In genomic region chr11:95068549-95068948, GRCh38 we compare ENCODE assay signal across 8 cellular contexts. TPM values are rescaled to one million over a fixed set of nuclear protein-coding genes. Genes with fewer than 3 reads are reported as not detected.
DNase-seq lines count a peak whose midpoint lies in the region; ATAC-seq, FAIRE-seq and TF ChIP-seq lines count a peak whose summit lies in the region.

No MANE protein-coding gene starts in this region.

- TF ChIP-seq CTCF in ovary (IDR thresholded peaks at IDR 0.05) (no peak), upper lobe of right lung (IDR thresholded peaks at IDR 0.05) (no peak)

- no peak for TF ChIP-seq EP300 in ovary (IDR thresholded peaks at IDR 0.05)

- H3K9me3 ChIP-seq in ovary: no peaks in the 10 kb centered on the region
- H3K9me3 ChIP-seq in upper lobe of right lung: no peaks in the 10 kb centered on the region

- peak; percentile 72 for DNase-seq in GM03348 (ENCODE audit: low spot score)
- DNase-seq in H54 (ENCODE audit: insufficient read length, low spot score): no peak
- DNase-seq in LoVo (ENCODE audit: low spot score): peak; percentile 90
- DNase-seq in SHP77 treated with DMSO at 0.1 percent for 48 hours (lab: John Stamatoyannopoulos, UW): peak; percentile 85
- peak; percentile 85 for DNase-seq in activated naive CD4-positive, alpha-beta T cell treated with anti-CD3 and anti-CD28 coated beads, Interleukin-2, amount 10 ng/mL, durations not matched to agents 7 days and 5 days
- peak; percentile 85 for DNase-seq in glomerular endothelial cell (ENCODE audit: extremely low read depth, low read depth, low spot score)
- peak; percentile 75 to 86 (median 77) for DNase-seq in ovary
- DNase-seq in upper lobe of right lung: peak; percentile 76

- peak overlapping the region; percentile 97 for H3K27ac Mint-ChIP-seq in activated naive CD4-positive, alpha-beta T cell treated with anti-CD3 and anti-CD28 coated beads, Interleukin-2, amount 10 ng/mL, durations not matched to agents 7 days and 5 days

- H3K27ac ChIP-seq in ovary (peak overlapping the region in 1 of 2 donors; percentile 99), upper lobe of right lung (peak overlapping the region; percentile 96)

- no peaks in the 10 kb centered on the region for H3K9me3 Mint-ChIP-seq in activated naive CD4-positive, alpha-beta T cell treated with anti-CD3 and anti-CD28 coated beads, Interleukin-2, amount 10 ng/mL, durations not matched to agents 7 days and 5 days

- H3K36me3 ChIP-seq in ovary (no peaks in the 10 kb centered on the region), upper lobe of right lung (no peaks in the 10 kb centered on the region)

- H3K4me1 Mint-ChIP-seq in activated naive CD4-positive, alpha-beta T cell treated with anti-CD3 and anti-CD28 coated beads, Interleukin-2, amount 10 ng/mL, durations not matched to agents 7 days and 5 days: peaks cover 24% of the 10 kb centered on the region

- intact Hi-C loops in ovary (cut with DNase I): loop anchor here (2.0 to 10.0 kb wide), 4 partner anchors 76 to 639 kb away; no protein-coding TSS in a partner anchor
- intact Hi-C loops in upper lobe of right lung (cut with DNase I): no loop called here

- H3K4me3 ChIP-seq in ovary (peak overlapping the region; percentile 71), upper lobe of right lung (peak overlapping the region; percentile 80)

- peaks cover 3% of the 10 kb centered on the region for H3K4me1 ChIP-seq in ovary (ENCODE audit: insufficient read depth)
- H3K4me1 ChIP-seq in upper lobe of right lung: peaks cover 22% of the 10 kb centered on the region

- no peaks in the 10 kb centered on the region for H3K27me3 Mint-ChIP-seq in activated naive CD4-positive, alpha-beta T cell treated with anti-CD3 and anti-CD28 coated beads, Interleukin-2, amount 10 ng/mL, durations not matched to agents 7 days and 5 days

- peak; percentile 80 for FAIRE-seq in H54 (lab: Jason Lieb, UNC)

- CTCF ChIA-PET in activated naive CD4-positive, alpha-beta T cell treated with anti-CD3 and anti-CD28 coated beads, Interleukin-2, amount 10 ng/mL, durations not matched to agents 7 days and 5 days (lab: Charles Lee): interaction anchor here (0.9 to 10.1 kb wide), 10 partner anchors 10 to 637 kb away, joined by 3 to 143 read pairs (median 6); partner anchors contain the start of gene ENDOD1

- ATAC-seq in upper lobe of right lung: peak; percentile 85

- H3K36me3 Mint-ChIP-seq in activated naive CD4-positive, alpha-beta T cell treated with anti-CD3 and anti-CD28 coated beads, Interleukin-2, amount 10 ng/mL, durations not matched to agents 7 days and 5 days: peaks cover 19% of the 10 kb centered on the region

- H3K4me3 Mint-ChIP-seq in activated naive CD4-positive, alpha-beta T cell treated with anti-CD3 and anti-CD28 coated beads, Interleukin-2, amount 10 ng/mL, durations not matched to agents 7 days and 5 days: peak overlapping the region; percentile 89

- no peak for TF ChIP-seq POLR2A in H54 (IDR thresholded peaks at IDR 0.05; ENCODE audit: low read depth, low read length)
- peak; percentile 75 for TF ChIP-seq POLR2A in ovary (IDR thresholded peaks at IDR 0.05)

- H3K27me3 ChIP-seq in ovary (no peaks in the 10 kb centered on the region), upper lobe of right lung (no peaks in the 10 kb centered on the region)

- 1 to 2% (median 2%) methylated on average over 5 of the region's 5 CpGs for WGBS in ovary, 3 donors

RNA-seq across cellular contexts. Expression of gene SRSF8, which starts 1.8 kb away (rescaled TPM):
- 25.4 and 30.2 TPM in 2 replicates for total RNA-seq in glomerular endothelial cell
- total RNA-seq in ovary: 10 to 100 TPM; 39.0 to 76.2 (median 58.8) TPM
- polyA plus RNA-seq in ovary: 10 to 100 TPM; 54.8 to 79.6 TPM
- 42.2 TPM for total RNA-seq in upper lobe of right lung

RNA-seq across cellular contexts. Expression of gene KDM4F, which starts 19.3 kb away (rescaled TPM):
- total RNA-seq in glomerular endothelial cell (not detected in 2 replicates), ovary (not detected), upper lobe of right lung (not detected)
- not detected for polyA plus RNA-seq in ovary

RNA-seq across cellular contexts. Expression of gene ENDOD1, which starts 21.1 kb away (rescaled TPM):
- total RNA-seq in glomerular endothelial cell (29.0 and 29.8 TPM in 2 replicates), ovary (10 to 100 TPM; 21.0 to 35.4 (median 34.3) TPM), upper lobe of right lung (32.2 TPM)
- polyA plus RNA-seq in ovary: 10 to 100 TPM; 18.9 to 60.8 TPM

RNA-seq across cellular contexts. Expression of gene KDM4E, which starts 43.5 kb away (rescaled TPM):
- not detected in 2 replicates for total RNA-seq in glomerular endothelial cell
- not detected for total RNA-seq in ovary
- polyA plus RNA-seq in ovary: not detected
- not detected for total RNA-seq in upper lobe of right lung
